Comparison of ENCODE assay signal across 35 cellular contexts in genomic region chr5:90305022-90305720, GRCh38.
"Had no signal": no experiment of that assay in that cellular context is flagged by ENCODE, and none has a peak within 500 bp of the region (broad histone marks: within the 10 kb centered on the region; RNA-seq: fewer than 3 reads in every experiment).

No MANE protein-coding gene starts in this region.

- H3K27me3 ChIP-seq: brain microvascular endothelial cell, dorsolateral prefrontal cortex, gastrocnemius medialis, ovary, thyroid gland, upper lobe of left lung, vagina had no signal

- ATAC-seq: activated CD4-positive, alpha-beta T cell treated with anti-CD3 and anti-CD28 coated beads for 36 hours; gastrocnemius medialis; mucosa of descending colon; natural killer cell treated with Interleukin-12 subunit alpha and Interleukin-12 subunit beta and Interleukin-15 and Interleukin-18, amount 100 ng/mL, for 72 hours; sciatic nerve; stimulated activated memory B cell treated with anti-CD40 and anti-IgM and Interleukin-4, amounts not matched to agents 10 μg/mL and 1 μg/mL and 100 μg/mL, for 72 hours; stimulated activated naive CD8-positive, alpha-beta T cell treated with anti-CD3 and anti-CD28 coated beads, Interleukin-15, amount 100 ng/mL, for 72 hours had no signal

- DNase-seq: activated CD4-positive, alpha-beta T cell treated with anti-CD3 and anti-CD28 coated beads for 36 hours; activated CD4-positive, CD25-positive, alpha-beta regulatory T cell; activated CD8-positive, alpha-beta memory T cell treated with anti-CD3 and anti-CD28 coated beads, Interleukin-2, amount 50 U/mL, for 4 hours; activated gamma-delta T cell; activated naive CD4-positive, alpha-beta T cell treated with anti-CD3 and anti-CD28 coated beads, Interleukin-2, amount 10 ng/mL, durations not matched to agents 7 days and 5 days; activated naive CD8-positive, alpha-beta T cell treated with anti-CD3 and anti-CD28 coated beads, Interleukin-2, amount 10 ng/mL, durations not matched to agents 7 days and 5 days; activated T-cell treated with anti-CD3 and anti-CD28 coated beads, Interleukin-2, amount 50 U/mL, for 24 hours; amniotic stem cell; brain microvascular endothelial cell; dorsolateral prefrontal cortex; effector memory CD4-positive, alpha-beta T cell; gastrocnemius medialis; glutamatergic neuron; immature natural killer cell; kidney glomerular epithelial cell; left ventricle myocardium inferior; mesendoderm; mucosa of descending colon; ovary; retina; stimulated activated CD4-positive, alpha-beta T cell treated with anti-CD3 and anti-CD28 coated beads, Interleukin-12 subunit alpha, Interleukin-12 subunit beta, amount 100 ng/mL, for 4 hours; stimulated activated CD4-positive, alpha-beta T cell treated with anti-CD3 and anti-CD28 coated beads, Interleukin-4, amount 100 ng/mL, for 1 hour; stimulated activated naive CD8-positive, alpha-beta T cell treated with anti-CD3 and anti-CD28 coated beads, Interleukin-15, amount 100 ng/mL, for 72 hours; substantia nigra; thyroid gland; upper lobe of left lung had no signal

- H3K4me1 ChIP-seq: gastrocnemius medialis, left ventricle myocardium inferior, prostate gland, thyroid gland, vagina had no signal

- H3K36me3 Mint-ChIP-seq: activated naive CD4-positive, alpha-beta T cell treated with anti-CD3 and anti-CD28 coated beads, Interleukin-2, amount 10 ng/mL, durations not matched to agents 7 days and 5 days; activated naive CD8-positive, alpha-beta T cell treated with anti-CD3 and anti-CD28 coated beads, Interleukin-2, amount 10 ng/mL, durations not matched to agents 7 days and 5 days; immature natural killer cell; natural killer cell treated with Interleukin-12 subunit alpha and Interleukin-12 subunit beta and Interleukin-15 and Interleukin-18, amount 100 ng/mL, for 72 hours; stimulated activated memory B cell treated with anti-CD40 and anti-IgM and Interleukin-4, amounts not matched to agents 10 μg/mL and 1 μg/mL and 100 μg/mL, for 72 hours had no signal

- H3K9me3 ChIP-seq: gastrocnemius medialis, left ventricle myocardium inferior, mucosa of descending colon, ovary, prostate gland, thyroid gland, upper lobe of left lung, vagina had no signal

- H3K36me3 ChIP-seq: brain microvascular endothelial cell, gastrocnemius medialis, left ventricle myocardium inferior, ovary, prostate gland, thyroid gland, upper lobe of left lung, vagina had no signal

- H3K4me3 ChIP-seq: coronary artery, dorsolateral prefrontal cortex, gastrocnemius medialis, left ventricle myocardium inferior, lung, mucosa of descending colon, ovary, prostate gland, skin epidermis, thyroid gland, upper lobe of left lung, vagina had no signal

- H3K27me3 Mint-ChIP-seq: activated naive CD4-positive, alpha-beta T cell treated with anti-CD3 and anti-CD28 coated beads, Interleukin-2, amount 10 ng/mL, durations not matched to agents 7 days and 5 days; activated T-cell treated with anti-CD3 and anti-CD28 coated beads, Interleukin-2, amount 50 U/mL, for 24 hours had no signal

- H3K9me3 Mint-ChIP-seq: activated naive CD4-positive, alpha-beta T cell treated with anti-CD3 and anti-CD28 coated beads, Interleukin-2, amount 10 ng/mL, durations not matched to agents 7 days and 5 days; activated naive CD8-positive, alpha-beta T cell treated with anti-CD3 and anti-CD28 coated beads, Interleukin-2, amount 10 ng/mL, durations not matched to agents 7 days and 5 days; activated T-cell treated with anti-CD3 and anti-CD28 coated beads, Interleukin-2, amount 50 U/mL, for 24 hours; immature natural killer cell; natural killer cell treated with Interleukin-12 subunit alpha and Interleukin-12 subunit beta and Interleukin-15 and Interleukin-18, amount 100 ng/mL, for 72 hours; stimulated activated memory B cell treated with anti-CD40 and anti-IgM and Interleukin-4, amounts not matched to agents 10 μg/mL and 1 μg/mL and 100 μg/mL, for 72 hours; stimulated activated naive CD8-positive, alpha-beta T cell treated with anti-CD3 and anti-CD28 coated beads, Interleukin-15, amount 100 ng/mL, for 72 hours; T-helper 2 cell treated with Interferon-gamma antibody and Interleukin-4, amounts not matched to agents 5 μg/mL and 100 μg/mL, for 36 hours had no signal

- H3K27ac ChIP-seq: brain microvascular endothelial cell, coronary artery, gastrocnemius medialis, left ventricle myocardium inferior, ovary, prostate gland, skin epidermis, thyroid gland, upper lobe of left lung, vagina had no signal

- H3K4me1 Mint-ChIP-seq: activated CD4-positive, alpha-beta T cell treated with anti-CD3 and anti-CD28 coated beads for 36 hours; activated naive CD4-positive, alpha-beta T cell treated with anti-CD3 and anti-CD28 coated beads, Interleukin-2, amount 10 ng/mL, durations not matched to agents 7 days and 5 days; activated naive CD8-positive, alpha-beta T cell treated with anti-CD3 and anti-CD28 coated beads, Interleukin-2, amount 10 ng/mL, durations not matched to agents 7 days and 5 days; immature natural killer cell; stimulated activated memory B cell treated with anti-CD40 and anti-IgM and Interleukin-4, amounts not matched to agents 10 μg/mL and 1 μg/mL and 100 μg/mL, for 72 hours; stimulated activated naive CD8-positive, alpha-beta T cell treated with anti-CD3 and anti-CD28 coated beads, Interleukin-15, amount 100 ng/mL, for 72 hours had no signal

- H3K27ac Mint-ChIP-seq: activated CD4-positive, alpha-beta T cell treated with anti-CD3 and anti-CD28 coated beads for 36 hours; activated naive CD4-positive, alpha-beta T cell treated with anti-CD3 and anti-CD28 coated beads, Interleukin-2, amount 10 ng/mL, durations not matched to agents 7 days and 5 days; activated naive CD8-positive, alpha-beta T cell treated with anti-CD3 and anti-CD28 coated beads, Interleukin-2, amount 10 ng/mL, durations not matched to agents 7 days and 5 days; activated T-cell treated with anti-CD3 and anti-CD28 coated beads, Interleukin-2, amount 50 U/mL, for 24 hours; immature natural killer cell; natural killer cell treated with Interleukin-12 subunit alpha and Interleukin-12 subunit beta and Interleukin-15 and Interleukin-18, amount 100 ng/mL, for 72 hours; stimulated activated memory B cell treated with anti-CD40 and anti-IgM and Interleukin-4, amounts not matched to agents 10 μg/mL and 1 μg/mL and 100 μg/mL, for 72 hours; stimulated activated naive CD8-positive, alpha-beta T cell treated with anti-CD3 and anti-CD28 coated beads, Interleukin-15, amount 100 ng/mL, for 72 hours; T-helper 2 cell treated with Interferon-gamma antibody and Interleukin-4, amounts not matched to agents 5 μg/mL and 100 μg/mL, for 36 hours had no signal

- H3K4me3 Mint-ChIP-seq: activated CD4-positive, alpha-beta T cell treated with anti-CD3 and anti-CD28 coated beads for 36 hours; activated naive CD4-positive, alpha-beta T cell treated with anti-CD3 and anti-CD28 coated beads, Interleukin-2, amount 10 ng/mL, durations not matched to agents 7 days and 5 days; activated naive CD8-positive, alpha-beta T cell treated with anti-CD3 and anti-CD28 coated beads, Interleukin-2, amount 10 ng/mL, durations not matched to agents 7 days and 5 days; activated T-cell treated with anti-CD3 and anti-CD28 coated beads, Interleukin-2, amount 50 U/mL, for 24 hours; immature natural killer cell; natural killer cell treated with Interleukin-12 subunit alpha and Interleukin-12 subunit beta and Interleukin-15 and Interleukin-18, amount 100 ng/mL, for 72 hours; stimulated activated memory B cell treated with anti-CD40 and anti-IgM and Interleukin-4, amounts not matched to agents 10 μg/mL and 1 μg/mL and 100 μg/mL, for 72 hours; stimulated activated naive CD8-positive, alpha-beta T cell treated with anti-CD3 and anti-CD28 coated beads, Interleukin-15, amount 100 ng/mL, for 72 hours; T-helper 2 cell treated with Interferon-gamma antibody and Interleukin-4, amounts not matched to agents 5 μg/mL and 100 μg/mL, for 36 hours had no signal
